ENCODE assay signal across 1 cellular context in the genomic region with DNA sequence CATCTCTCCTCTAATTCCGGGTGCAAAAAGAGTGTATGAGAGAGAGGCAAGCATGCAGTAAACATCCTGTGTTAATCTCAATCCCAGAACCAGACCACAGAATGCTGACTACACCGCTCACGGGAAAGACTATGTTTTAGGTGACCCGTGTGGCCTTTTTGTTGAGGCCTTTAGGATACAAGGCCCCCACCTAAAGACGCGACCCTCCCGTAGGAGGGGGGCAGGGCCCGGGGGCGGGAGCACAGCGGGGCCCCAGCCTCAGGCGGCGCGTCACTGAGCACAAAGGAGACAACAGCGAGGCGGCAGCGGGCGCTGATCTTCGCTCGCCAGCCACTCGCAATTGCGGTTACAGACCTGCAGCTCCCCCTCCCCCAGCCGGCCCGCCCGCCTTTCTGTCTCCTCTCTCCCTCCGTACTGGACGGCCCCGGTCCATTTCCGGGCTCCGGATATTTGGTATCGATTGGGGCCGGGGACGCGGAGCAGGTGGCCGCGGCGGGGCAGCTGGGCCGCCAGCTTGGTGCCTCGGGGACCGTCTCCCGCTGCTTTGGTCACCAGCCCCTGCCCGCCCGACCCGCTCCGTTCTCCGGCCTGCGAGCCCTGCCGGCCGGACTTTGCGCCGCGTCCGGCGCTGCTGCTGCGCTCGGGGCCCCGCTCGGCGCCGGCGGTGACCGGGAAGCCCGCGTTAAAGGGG.
TF ChIP-seq lines count a peak whose summit lies in the region.

A gene with protein sequence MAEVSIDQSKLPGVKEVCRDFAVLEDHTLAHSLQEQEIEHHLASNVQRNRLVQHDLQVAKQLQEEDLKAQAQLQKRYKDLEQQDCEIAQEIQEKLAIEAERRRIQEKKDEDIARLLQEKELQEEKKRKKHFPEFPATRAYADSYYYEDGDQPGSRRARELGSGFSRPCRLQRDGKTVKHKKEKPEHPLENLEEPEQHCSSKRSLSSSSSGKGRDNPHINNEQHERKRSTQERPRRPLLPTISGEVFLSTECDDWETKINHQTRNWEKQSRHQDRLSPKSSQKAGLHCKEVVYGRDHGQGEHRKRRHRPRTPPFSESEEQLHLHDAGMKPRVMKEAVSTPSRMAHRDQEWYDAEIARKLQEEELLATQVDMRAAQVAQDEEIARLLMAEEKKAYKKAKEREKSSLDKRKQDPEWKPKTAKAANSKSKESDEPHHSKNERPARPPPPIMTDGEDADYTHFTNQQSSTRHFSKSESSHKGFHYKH (plus strand): TSS at position 432 of the 691 bp plus-strand sequence. CDS start 281 bp downstream, outside the sequence.

TF ChIP-seq in HepG2, 621 proteins besides CTCF, POLR2A, EP300 and RAD21 (continued from another document and continues in another):
- TF ChIP-seq, protein P1, sequence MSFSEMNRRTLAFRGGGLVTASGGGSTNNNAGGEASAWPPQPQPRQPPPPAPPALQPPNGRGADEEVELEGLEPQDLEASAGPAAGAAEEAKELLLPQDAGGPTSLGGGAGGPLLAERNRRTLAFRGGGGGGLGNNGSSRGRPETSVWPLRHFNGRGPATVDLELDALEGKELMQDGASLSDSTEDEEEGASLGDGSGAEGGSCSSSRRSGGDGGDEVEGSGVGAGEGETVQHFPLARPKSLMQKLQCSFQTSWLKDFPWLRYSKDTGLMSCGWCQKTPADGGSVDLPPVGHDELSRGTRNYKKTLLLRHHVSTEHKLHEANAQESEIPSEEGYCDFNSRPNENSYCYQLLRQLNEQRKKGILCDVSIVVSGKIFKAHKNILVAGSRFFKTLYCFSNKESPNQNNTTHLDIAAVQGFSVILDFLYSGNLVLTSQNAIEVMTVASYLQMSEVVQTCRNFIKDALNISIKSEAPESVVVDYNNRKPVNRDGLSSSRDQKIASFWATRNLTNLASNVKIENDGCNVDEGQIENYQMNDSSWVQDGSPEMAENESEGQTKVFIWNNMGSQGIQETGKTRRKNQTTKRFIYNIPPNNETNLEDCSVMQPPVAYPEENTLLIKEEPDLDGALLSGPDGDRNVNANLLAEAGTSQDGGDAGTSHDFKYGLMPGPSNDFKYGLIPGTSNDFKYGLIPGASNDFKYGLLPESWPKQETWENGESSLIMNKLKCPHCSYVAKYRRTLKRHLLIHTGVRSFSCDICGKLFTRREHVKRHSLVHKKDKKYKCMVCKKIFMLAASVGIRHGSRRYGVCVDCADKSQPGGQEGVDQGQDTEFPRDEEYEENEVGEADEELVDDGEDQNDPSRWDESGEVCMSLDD (CRISPR knock-in tag; IDR thresholded peaks at IDR 0.05; ENCODE audit: borderline replicate concordance), result no peak
- TF ChIP-seq, protein P2, sequence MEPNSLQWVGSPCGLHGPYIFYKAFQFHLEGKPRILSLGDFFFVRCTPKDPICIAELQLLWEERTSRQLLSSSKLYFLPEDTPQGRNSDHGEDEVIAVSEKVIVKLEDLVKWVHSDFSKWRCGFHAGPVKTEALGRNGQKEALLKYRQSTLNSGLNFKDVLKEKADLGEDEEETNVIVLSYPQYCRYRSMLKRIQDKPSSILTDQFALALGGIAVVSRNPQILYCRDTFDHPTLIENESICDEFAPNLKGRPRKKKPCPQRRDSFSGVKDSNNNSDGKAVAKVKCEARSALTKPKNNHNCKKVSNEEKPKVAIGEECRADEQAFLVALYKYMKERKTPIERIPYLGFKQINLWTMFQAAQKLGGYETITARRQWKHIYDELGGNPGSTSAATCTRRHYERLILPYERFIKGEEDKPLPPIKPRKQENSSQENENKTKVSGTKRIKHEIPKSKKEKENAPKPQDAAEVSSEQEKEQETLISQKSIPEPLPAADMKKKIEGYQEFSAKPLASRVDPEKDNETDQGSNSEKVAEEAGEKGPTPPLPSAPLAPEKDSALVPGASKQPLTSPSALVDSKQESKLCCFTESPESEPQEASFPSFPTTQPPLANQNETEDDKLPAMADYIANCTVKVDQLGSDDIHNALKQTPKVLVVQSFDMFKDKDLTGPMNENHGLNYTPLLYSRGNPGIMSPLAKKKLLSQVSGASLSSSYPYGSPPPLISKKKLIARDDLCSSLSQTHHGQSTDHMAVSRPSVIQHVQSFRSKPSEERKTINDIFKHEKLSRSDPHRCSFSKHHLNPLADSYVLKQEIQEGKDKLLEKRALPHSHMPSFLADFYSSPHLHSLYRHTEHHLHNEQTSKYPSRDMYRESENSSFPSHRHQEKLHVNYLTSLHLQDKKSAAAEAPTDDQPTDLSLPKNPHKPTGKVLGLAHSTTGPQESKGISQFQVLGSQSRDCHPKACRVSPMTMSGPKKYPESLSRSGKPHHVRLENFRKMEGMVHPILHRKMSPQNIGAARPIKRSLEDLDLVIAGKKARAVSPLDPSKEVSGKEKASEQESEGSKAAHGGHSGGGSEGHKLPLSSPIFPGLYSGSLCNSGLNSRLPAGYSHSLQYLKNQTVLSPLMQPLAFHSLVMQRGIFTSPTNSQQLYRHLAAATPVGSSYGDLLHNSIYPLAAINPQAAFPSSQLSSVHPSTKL (CRISPR knock-in tag; IDR thresholded peaks at IDR 0.05), result peak; percentile 73
- TF ChIP-seq, protein P3, sequence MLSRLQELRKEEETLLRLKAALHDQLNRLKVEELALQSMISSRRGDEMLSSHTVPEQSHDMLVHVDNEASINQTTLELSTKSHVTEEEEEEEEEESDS (CRISPR knock-in tag; IDR thresholded peaks at IDR 0.05; ENCODE audit: borderline replicate concordance), result no peak
- TF ChIP-seq ZNF510 (CRISPR knock-in tag; IDR thresholded peaks at IDR 0.05; ENCODE audit: low read depth) (no peak), ZNF557 (CRISPR knock-in tag; IDR thresholded peaks at IDR 0.05) (no peak), FOXK1 (CRISPR knock-in tag; IDR thresholded peaks at IDR 0.05; ENCODE audit: borderline replicate concordance, low read depth) (0 out of 2 replicates have a peak, but pooled peaks have one; percentile 59), ZNF24 (IDR thresholded peaks at IDR 0.05) (0 out of 2 replicates have a peak, but pooled peaks have one; percentile 10), SETDB1 (CRISPR knock-in tag; IDR thresholded peaks at IDR 0.05; ENCODE audit: borderline replicate concordance) (no peak), FOXC1 (CRISPR knock-in tag; IDR thresholded peaks at IDR 0.05; ENCODE audit: borderline replicate concordance) (no peak), ARNT2 (CRISPR knock-in tag; IDR thresholded peaks at IDR 0.05; ENCODE audit: low read depth) (peak; percentile 51; the same call in 1 of the 2 replicates), TBX3 (IDR thresholded peaks at IDR 0.05; ENCODE audit: borderline replicate concordance) (no peak), ZNF75D (CRISPR knock-in tag; IDR thresholded peaks at IDR 0.05; ENCODE audit: borderline replicate concordance) (no peak), DNMT1 (CRISPR knock-in tag; IDR thresholded peaks at IDR 0.05) (no peak), FOXM1 (CRISPR knock-in tag; IDR thresholded peaks at IDR 0.05) (no peak), FOXO1 (CRISPR knock-in tag; IDR thresholded peaks at IDR 0.05) (peak; percentile 48; the same call in 1 of the 2 replicates), NFE2L1 (CRISPR knock-in tag; IDR thresholded peaks at IDR 0.05; ENCODE audit: borderline replicate concordance) (no peak), MYNN (CRISPR knock-in tag; IDR thresholded peaks at IDR 0.05; ENCODE audit: low read depth) (no peak; the same call in 1 of the 2 replicates), SP5 (CRISPR knock-in tag; IDR thresholded peaks at IDR 0.05; ENCODE audit: borderline replicate concordance, low read depth) (peak; percentile 25; the same call in 1 of the 2 replicates), ZNF768 (CRISPR knock-in tag; IDR thresholded peaks at IDR 0.05) (peak; percentile 86)
- TF ChIP-seq, protein P4, sequence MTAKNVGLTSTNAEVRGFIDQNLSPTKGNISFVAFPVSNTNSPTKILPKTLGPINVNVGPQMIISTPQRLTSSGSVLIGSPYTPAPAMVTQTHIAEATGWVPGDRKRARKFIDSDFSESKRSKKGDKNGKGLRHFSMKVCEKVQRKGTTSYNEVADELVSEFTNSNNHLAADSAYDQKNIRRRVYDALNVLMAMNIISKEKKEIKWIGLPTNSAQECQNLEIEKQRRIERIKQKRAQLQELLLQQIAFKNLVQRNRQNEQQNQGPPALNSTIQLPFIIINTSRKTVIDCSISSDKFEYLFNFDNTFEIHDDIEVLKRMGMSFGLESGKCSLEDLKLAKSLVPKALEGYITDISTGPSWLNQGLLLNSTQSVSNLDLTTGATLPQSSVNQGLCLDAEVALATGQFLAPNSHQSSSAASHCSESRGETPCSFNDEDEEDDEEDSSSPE (CRISPR knock-in tag; IDR thresholded peaks at IDR 0.05), result peak; percentile 52; the same call in 1 of the 2 replicates
- TF ChIP-seq, protein P5, sequence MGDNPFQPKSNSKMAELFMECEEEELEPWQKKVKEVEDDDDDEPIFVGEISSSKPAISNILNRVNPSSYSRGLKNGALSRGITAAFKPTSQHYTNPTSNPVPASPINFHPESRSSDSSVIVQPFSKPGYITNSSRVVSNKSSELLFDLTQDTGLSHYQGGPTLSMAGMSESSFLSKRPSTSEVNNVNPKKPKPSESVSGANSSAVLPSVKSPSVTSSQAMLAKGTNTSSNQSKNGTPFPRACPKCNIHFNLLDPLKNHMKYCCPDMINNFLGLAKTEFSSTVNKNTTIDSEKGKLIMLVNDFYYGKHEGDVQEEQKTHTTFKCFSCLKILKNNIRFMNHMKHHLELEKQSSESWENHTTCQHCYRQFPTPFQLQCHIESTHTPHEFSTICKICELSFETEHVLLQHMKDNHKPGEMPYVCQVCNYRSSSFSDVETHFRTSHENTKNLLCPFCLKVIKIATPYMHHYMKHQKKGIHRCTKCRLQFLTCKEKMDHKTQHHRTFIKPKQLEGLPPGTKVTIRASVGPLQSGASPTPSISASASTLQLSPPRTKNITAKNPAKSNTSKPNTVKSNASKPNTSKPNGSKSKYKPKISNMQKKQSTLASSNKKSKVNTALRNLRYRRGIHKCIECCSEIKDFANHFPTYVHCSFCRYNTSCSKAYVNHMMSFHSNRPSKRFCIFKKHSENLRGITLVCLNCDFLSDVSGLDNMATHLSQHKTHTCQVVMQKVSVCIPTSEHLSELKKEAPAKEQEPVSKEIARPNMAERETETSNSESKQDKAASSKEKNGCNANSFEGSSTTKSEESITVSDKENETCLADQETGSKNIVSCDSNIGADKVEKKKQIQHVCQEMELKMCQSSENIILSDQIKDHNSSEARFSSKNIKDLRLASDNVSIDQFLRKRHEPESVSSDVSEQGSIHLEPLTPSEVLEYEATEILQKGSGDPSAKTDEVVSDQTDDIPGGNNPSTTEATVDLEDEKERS (CRISPR knock-in tag; IDR thresholded peaks at IDR 0.05), result peak; percentile 72; the same call in 1 of the 2 replicates
- TF ChIP-seq, protein P6, sequence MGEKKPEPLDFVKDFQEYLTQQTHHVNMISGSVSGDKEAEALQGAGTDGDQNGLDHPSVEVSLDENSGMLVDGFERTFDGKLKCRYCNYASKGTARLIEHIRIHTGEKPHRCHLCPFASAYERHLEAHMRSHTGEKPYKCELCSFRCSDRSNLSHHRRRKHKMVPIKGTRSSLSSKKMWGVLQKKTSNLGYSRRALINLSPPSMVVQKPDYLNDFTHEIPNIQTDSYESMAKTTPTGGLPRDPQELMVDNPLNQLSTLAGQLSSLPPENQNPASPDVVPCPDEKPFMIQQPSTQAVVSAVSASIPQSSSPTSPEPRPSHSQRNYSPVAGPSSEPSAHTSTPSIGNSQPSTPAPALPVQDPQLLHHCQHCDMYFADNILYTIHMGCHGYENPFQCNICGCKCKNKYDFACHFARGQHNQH (CRISPR knock-in tag; IDR thresholded peaks at IDR 0.05), result peak; percentile 58; the same call in 1 of the 2 replicates
- TF ChIP-seq, protein P7, sequence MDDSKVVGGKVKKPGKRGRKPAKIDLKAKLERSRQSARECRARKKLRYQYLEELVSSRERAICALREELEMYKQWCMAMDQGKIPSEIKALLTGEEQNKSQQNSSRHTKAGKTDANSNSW (CRISPR knock-in tag; IDR thresholded peaks at IDR 0.05; ENCODE audit: borderline replicate concordance), result no peak
- TF ChIP-seq, protein P8, sequence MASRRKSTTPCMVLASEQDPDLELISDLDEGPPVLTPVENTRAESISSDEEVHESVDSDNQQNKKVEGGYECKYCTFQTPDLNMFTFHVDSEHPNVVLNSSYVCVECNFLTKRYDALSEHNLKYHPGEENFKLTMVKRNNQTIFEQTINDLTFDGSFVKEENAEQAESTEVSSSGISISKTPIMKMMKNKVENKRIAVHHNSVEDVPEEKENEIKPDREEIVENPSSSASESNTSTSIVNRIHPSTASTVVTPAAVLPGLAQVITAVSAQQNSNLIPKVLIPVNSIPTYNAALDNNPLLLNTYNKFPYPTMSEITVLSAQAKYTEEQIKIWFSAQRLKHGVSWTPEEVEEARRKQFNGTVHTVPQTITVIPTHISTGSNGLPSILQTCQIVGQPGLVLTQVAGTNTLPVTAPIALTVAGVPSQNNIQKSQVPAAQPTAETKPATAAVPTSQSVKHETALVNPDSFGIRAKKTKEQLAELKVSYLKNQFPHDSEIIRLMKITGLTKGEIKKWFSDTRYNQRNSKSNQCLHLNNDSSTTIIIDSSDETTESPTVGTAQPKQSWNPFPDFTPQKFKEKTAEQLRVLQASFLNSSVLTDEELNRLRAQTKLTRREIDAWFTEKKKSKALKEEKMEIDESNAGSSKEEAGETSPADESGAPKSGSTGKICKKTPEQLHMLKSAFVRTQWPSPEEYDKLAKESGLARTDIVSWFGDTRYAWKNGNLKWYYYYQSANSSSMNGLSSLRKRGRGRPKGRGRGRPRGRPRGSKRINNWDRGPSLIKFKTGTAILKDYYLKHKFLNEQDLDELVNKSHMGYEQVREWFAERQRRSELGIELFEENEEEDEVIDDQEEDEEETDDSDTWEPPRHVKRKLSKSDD (CRISPR knock-in tag; IDR thresholded peaks at IDR 0.05; ENCODE audit: low read depth), result 0 out of 2 replicates have a peak, but pooled peaks have one; percentile 62
- TF ChIP-seq, protein P9, sequence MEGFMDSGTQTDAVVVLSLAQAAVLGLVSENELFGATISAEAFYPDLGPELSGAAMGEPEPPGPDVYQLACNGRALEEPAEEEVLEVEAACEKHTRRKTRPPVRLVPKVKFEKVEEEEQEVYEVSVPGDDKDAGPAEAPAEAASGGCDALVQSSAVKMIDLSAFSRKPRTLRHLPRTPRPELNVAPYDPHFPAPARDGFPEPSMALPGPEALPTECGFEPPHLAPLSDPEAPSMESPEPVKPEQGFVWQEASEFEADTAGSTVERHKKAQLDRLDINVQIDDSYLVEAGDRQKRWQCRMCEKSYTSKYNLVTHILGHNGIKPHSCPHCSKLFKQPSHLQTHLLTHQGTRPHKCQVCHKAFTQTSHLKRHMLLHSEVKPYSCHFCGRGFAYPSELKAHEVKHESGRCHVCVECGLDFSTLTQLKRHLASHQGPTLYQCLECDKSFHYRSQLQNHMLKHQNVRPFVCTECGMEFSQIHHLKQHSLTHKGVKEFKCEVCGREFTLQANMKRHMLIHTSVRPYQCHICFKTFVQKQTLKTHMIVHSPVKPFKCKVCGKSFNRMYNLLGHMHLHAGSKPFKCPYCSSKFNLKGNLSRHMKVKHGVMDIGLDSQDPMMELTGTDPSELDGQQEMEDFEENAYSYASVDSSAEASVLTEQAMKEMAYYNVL (CRISPR knock-in tag; IDR thresholded peaks at IDR 0.05; ENCODE audit: borderline replicate concordance), result peak; percentile 57; the same call in 1 of the 2 replicates
- TF ChIP-seq, protein P10, sequence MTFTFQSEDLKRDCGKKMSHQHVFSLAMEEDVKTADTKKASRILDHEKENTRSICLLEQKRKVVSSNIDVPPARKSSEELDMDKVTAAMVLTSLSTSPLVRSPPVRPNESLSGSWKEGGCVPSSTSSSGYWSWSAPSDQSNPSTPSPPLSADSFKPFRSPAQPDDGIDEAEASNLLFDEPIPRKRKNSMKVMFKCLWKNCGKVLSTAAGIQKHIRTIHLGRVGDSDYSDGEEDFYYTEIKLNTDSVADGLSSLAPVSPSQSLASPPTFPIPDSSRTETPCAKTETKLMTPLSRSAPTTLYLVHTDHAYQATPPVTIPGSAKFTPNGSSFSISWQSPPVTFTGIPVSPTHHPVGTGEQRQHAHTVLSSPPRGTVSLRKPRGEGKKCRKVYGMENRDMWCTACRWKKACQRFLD (CRISPR knock-in tag; IDR thresholded peaks at IDR 0.05; ENCODE audit: borderline replicate concordance), result no peak
